Comparison of ENCODE assay signal across 31 cellular contexts in the genomic region with DNA sequence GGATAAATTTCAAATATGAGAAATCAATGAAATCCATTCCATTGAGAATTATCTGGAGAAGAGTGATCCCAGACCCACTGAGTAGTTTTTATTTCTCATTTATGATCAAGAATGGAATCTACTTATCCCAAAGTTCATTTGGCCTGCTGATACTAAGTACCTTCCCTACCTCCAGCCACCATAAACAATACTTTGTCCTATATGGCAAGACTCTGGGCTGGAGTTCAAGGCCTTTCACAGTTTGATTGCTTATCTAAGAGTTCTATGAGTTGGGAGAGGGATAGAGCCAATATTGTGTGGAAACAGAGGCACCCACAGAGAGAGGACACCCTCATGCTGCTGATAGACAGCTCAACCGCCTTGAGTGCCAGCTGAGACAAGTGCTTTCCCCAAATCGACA. TPM values are rescaled to one million over a fixed set of nuclear protein-coding genes. Genes with fewer than 3 reads are reported as not detected.
"Had no signal": no experiment of that assay in that cellular context is flagged by ENCODE, and none has a peak within 500 bp of the region (broad histone marks: within the 10 kb centered on the region; RNA-seq: fewer than 3 reads in every experiment).

No MANE protein-coding gene starts in this region.

- H3K36me3 Mint-ChIP-seq: stimulated activated memory B cell treated with anti-CD40 and anti-IgM and Interleukin-4, amounts not matched to agents 10 μg/mL and 1 μg/mL and 100 μg/mL, for 72 hours; stimulated activated naive B cell treated with anti-CD40 and anti-IgM and Interleukin-4, amounts not matched to agents 10 μg/mL and 1 μg/mL and 100 μg/mL, for 72 hours; type B pancreatic cell had no signal

- H3K4me3 ChIP-seq: stomach, suprapubic skin, testis, thoracic aorta, thyroid gland, tibial artery, tibial nerve, transverse colon, upper lobe of left lung, upper lobe of right lung, uterus, vagina had no signal

- H3K9me3 ChIP-seq: stomach, suprapubic skin, testis, thoracic aorta, thyroid gland, tibial artery, tibial nerve, transverse colon, upper lobe of left lung, upper lobe of right lung, uterus, vagina had no signal

- H3K27ac ChIP-seq: stomach, suprapubic skin, testis, thoracic aorta, thyroid gland, tibial artery, tibial nerve, transverse colon, upper lobe of left lung, upper lobe of right lung, uterus, vagina had no signal

- H3K36me3 ChIP-seq: stomach, suprapubic skin, thoracic aorta, thyroid gland, tibial artery, tibial nerve, transverse colon, upper lobe of left lung, upper lobe of right lung, uterus, vagina had no signal

- H3K9me3 Mint-ChIP-seq: stimulated activated effector memory CD8-positive, alpha-beta T cell treated with anti-CD3 and anti-CD28 coated beads, Interleukin-12 subunit alpha, Interleukin-12 subunit beta, amount 100 ng/mL, for 72 hours; stimulated activated memory B cell treated with anti-CD40 and anti-IgM and Interleukin-4, amounts not matched to agents 10 μg/mL and 1 μg/mL and 100 μg/mL, for 72 hours; stimulated activated naive B cell treated with anti-CD40 and anti-IgM and Interleukin-4, amounts not matched to agents 10 μg/mL and 1 μg/mL and 100 μg/mL, for 72 hours; stimulated activated naive CD8-positive, alpha-beta T cell treated with anti-CD3 and anti-CD28 coated beads, Interleukin-15, amount 100 ng/mL, for 72 hours; stimulated activated naive CD8-positive, alpha-beta T cell treated with anti-CD3 and anti-CD28 coated beads, Interleukin-15, Interleukin-2, amounts not matched to agents 100 ng/mL and 50 ng/mL, for 24 hours; type B pancreatic cell had no signal

- H3K4me1 ChIP-seq: stomach, suprapubic skin, testis, thyroid gland, tibial artery, tibial nerve, upper lobe of left lung, upper lobe of right lung, uterus, vagina had no signal

- DNase-seq: stimulated activated CD4-positive, alpha-beta T cell treated with anti-CD3 and anti-CD28 coated beads, Interleukin-2, amount 100 ng/mL, for 48 hours; stimulated activated CD4-positive, alpha-beta T cell treated with anti-CD3 and anti-CD28 coated beads, Interleukin-4, amount 100 ng/mL, for 1 hour; stimulated activated CD4-positive, alpha-beta T cell treated with anti-CD3 and anti-CD28 coated beads, Interleukin-4, amount 100 ng/mL, for 24 hours; stimulated activated CD4-positive, alpha-beta T cell treated with anti-CD3 and anti-CD28 coated beads, Interleukin-4, amount 100 ng/mL, for 4 hours; stimulated activated CD8-positive, alpha-beta memory T cell treated with anti-CD3 and anti-CD28 coated beads, Interleukin-4, amount 100 ng/mL, for 48 hours; stimulated activated naive B cell treated with anti-CD40 and anti-IgM and Interleukin-4, amounts not matched to agents 10 μg/mL and 1 μg/mL and 100 μg/mL, for 72 hours; stimulated activated naive CD4-positive, alpha-beta T cell; stimulated activated naive CD4-positive, alpha-beta T cell treated with Interleukin-2 at 50 U/mL for 16 hours; stimulated activated naive CD8-positive, alpha-beta T cell treated with anti-CD3 and anti-CD28 coated beads, Interleukin-15, amount 100 ng/mL, for 72 hours; stimulated activated naive CD8-positive, alpha-beta T cell treated with anti-CD3 and anti-CD28 coated beads, Interleukin-15, Interleukin-2, amounts not matched to agents 100 U/mL and 50 U/mL, for 24 hours; stomach; substantia nigra; testis; tibial artery; transverse colon; upper lobe of left lung; upper lobe of right lung; uterus had no signal

- H3K4me1 Mint-ChIP-seq: stimulated activated effector memory CD8-positive, alpha-beta T cell treated with anti-CD3 and anti-CD28 coated beads, Interleukin-12 subunit alpha, Interleukin-12 subunit beta, amount 100 ng/mL, for 72 hours; stimulated activated memory B cell treated with anti-CD40 and anti-IgM and Interleukin-4, amounts not matched to agents 10 μg/mL and 1 μg/mL and 100 μg/mL, for 72 hours; stimulated activated naive CD8-positive, alpha-beta T cell treated with anti-CD3 and anti-CD28 coated beads, Interleukin-15, amount 100 ng/mL, for 72 hours had no signal

- H3K27me3 ChIP-seq: stomach, suprapubic skin, testis, thyroid gland, tibial artery, tibial nerve, transverse colon, upper lobe of left lung, upper lobe of right lung, uterus, vagina had no signal

- ATAC-seq: stimulated activated effector memory CD8-positive, alpha-beta T cell treated with anti-CD3 and anti-CD28 coated beads, Interleukin-12 subunit alpha, Interleukin-12 subunit beta, amount 100 ng/mL, for 72 hours; stimulated activated memory B cell treated with anti-CD40 and anti-IgM and Interleukin-4, amounts not matched to agents 10 μg/mL and 1 μg/mL and 100 μg/mL, for 72 hours; stimulated activated naive B cell treated with anti-CD40 and anti-IgM and Interleukin-4, amounts not matched to agents 10 μg/mL and 1 μg/mL and 100 μg/mL, for 72 hours; stimulated activated naive CD8-positive, alpha-beta T cell treated with anti-CD3 and anti-CD28 coated beads, Interleukin-15, amount 100 ng/mL, for 72 hours; stimulated activated naive CD8-positive, alpha-beta T cell treated with anti-CD3 and anti-CD28 coated beads, Interleukin-15, Interleukin-2, amounts not matched to agents 100 U/mL and 50 U/mL, for 24 hours; upper lobe of right lung had no signal

- H3K27me3 Mint-ChIP-seq: stimulated activated naive B cell treated with anti-CD40 and anti-IgM and Interleukin-4, amounts not matched to agents 10 μg/mL and 1 μg/mL and 100 μg/mL, for 72 hours; stimulated activated naive CD8-positive, alpha-beta T cell treated with anti-CD3 and anti-CD28 coated beads, Interleukin-15, Interleukin-2, amounts not matched to agents 100 ng/mL and 50 ng/mL, for 24 hours had no signal

- FAIRE-seq: urothelium cell line had no signal

- H3K4me3 Mint-ChIP-seq: stimulated activated effector memory CD8-positive, alpha-beta T cell treated with anti-CD3 and anti-CD28 coated beads, Interleukin-12 subunit alpha, Interleukin-12 subunit beta, amount 100 ng/mL, for 72 hours; stimulated activated memory B cell treated with anti-CD40 and anti-IgM and Interleukin-4, amounts not matched to agents 10 μg/mL and 1 μg/mL and 100 μg/mL, for 72 hours; stimulated activated naive B cell treated with anti-CD40 and anti-IgM and Interleukin-4, amounts not matched to agents 10 μg/mL and 1 μg/mL and 100 μg/mL, for 72 hours; stimulated activated naive CD8-positive, alpha-beta T cell treated with anti-CD3 and anti-CD28 coated beads, Interleukin-15, amount 100 ng/mL, for 72 hours; stimulated activated naive CD8-positive, alpha-beta T cell treated with anti-CD3 and anti-CD28 coated beads, Interleukin-15, Interleukin-2, amounts not matched to agents 100 ng/mL and 50 ng/mL, for 24 hours; type B pancreatic cell had no signal

- H3K27ac Mint-ChIP-seq: stimulated activated effector memory CD8-positive, alpha-beta T cell treated with anti-CD3 and anti-CD28 coated beads, Interleukin-12 subunit alpha, Interleukin-12 subunit beta, amount 100 ng/mL, for 72 hours; stimulated activated memory B cell treated with anti-CD40 and anti-IgM and Interleukin-4, amounts not matched to agents 10 μg/mL and 1 μg/mL and 100 μg/mL, for 72 hours; stimulated activated naive B cell treated with anti-CD40 and anti-IgM and Interleukin-4, amounts not matched to agents 10 μg/mL and 1 μg/mL and 100 μg/mL, for 72 hours; stimulated activated naive CD8-positive, alpha-beta T cell treated with anti-CD3 and anti-CD28 coated beads, Interleukin-15, amount 100 ng/mL, for 72 hours; stimulated activated naive CD8-positive, alpha-beta T cell treated with anti-CD3 and anti-CD28 coated beads, Interleukin-15, Interleukin-2, amounts not matched to agents 100 ng/mL and 50 ng/mL, for 24 hours; type B pancreatic cell had no signal

RNA-seq across cellular contexts. Expression of gene PDZK1, which starts 5.1 kb away (rescaled TPM):
- total RNA-seq: subcutaneous adipose tissue had no signal

RNA-seq across cellular contexts. Expression of gene CD160, which starts 17.2 kb away (rescaled TPM):
- total RNA-seq: subcutaneous adipose tissue, suprapubic skin, temporal lobe, thyroid gland, ureter had no signal
